8 cellular contexts compared by ENCODE assay signal in the genomic region with DNA sequence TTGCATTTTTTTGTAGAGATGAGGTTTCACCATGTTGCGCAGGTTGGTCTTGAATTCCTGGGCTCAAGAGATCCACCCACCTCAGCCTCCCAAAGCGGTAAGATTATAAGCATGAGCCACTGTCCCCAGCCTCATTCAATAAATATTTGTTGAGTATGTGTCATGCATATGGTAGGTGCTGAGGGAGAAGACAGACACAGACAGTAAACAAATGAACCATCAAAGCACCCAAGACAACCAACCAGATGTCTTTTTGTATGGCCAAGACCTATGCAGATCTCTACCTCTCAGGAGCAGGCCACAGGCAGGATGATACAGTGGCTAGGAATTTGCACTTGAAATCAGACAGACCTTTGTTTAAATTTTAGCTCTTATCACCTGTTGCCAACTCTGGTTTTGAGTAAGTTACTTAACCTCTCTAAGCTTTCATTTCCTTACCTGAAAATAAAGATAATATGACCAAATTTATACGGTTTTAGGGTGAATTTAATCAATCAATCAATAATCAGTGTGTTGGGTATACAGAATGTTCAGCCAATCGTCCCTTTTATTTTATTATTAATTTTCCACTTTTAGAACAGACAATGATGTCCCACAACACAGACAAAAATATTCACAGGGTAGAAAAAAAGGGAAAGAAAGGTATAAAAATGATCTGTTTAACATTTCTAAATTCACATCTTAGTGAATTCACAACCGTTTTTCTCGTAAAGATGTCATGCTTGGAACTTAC.
DNase-seq lines count a peak whose midpoint lies in the region; ATAC-seq and TF ChIP-seq lines count a peak whose summit lies in the region.

No MANE protein-coding gene starts in this region.

- H3K4ac ChIP-seq in IMR-90 (ENCODE audit: low read depth, low read length) = peak overlapping the region; percentile 90

- peak overlapping the region; percentile 99 for H2BK5ac ChIP-seq in IMR-90 (ENCODE audit: low read depth, low read length, poor library complexity, severe bottlenecking)

- peak overlapping the region; percentile 88 for H2BK120ac ChIP-seq in IMR-90 (ENCODE audit: low read depth, low read length)

- H4K8ac ChIP-seq in IMR-90 (ENCODE audit: low read depth in 2 of 2, low read length in 2 of 2) = peak overlapping the region; percentile 3 to 88; a peak in 3 of 4 replicates

- H3K9me1 ChIP-seq in IMR-90 (ENCODE audit: insufficient read depth, low read length) = peaks cover 13% of the 10 kb centered on the region; the same call in 1 of the 2 replicates

- no peak overlapping the region for H2AFZ ChIP-seq in IMR-90 (replicated peaks; ENCODE audit: low read length, poor library complexity)

- peak overlapping the region; percentile 95 for H2AK5ac ChIP-seq in IMR-90 (ENCODE audit: low read depth, low read length)

- H4K5ac ChIP-seq in IMR-90 (ENCODE audit: low read depth, low read length) = no peak overlapping the region

- TF ChIP-seq POLR2A in IMR-90 (IDR thresholded peaks at IDR 0.05; ENCODE audit: low read depth, low read length) = no peak
- TF ChIP-seq POLR2A in breast epithelium (IDR thresholded peaks at IDR 0.05) = no peak

- H2BK15ac ChIP-seq in IMR-90 (ENCODE audit: low read depth, low read length) = peak overlapping the region; percentile 75; the same call in 1 of the 3 replicates

- peak overlapping the region; percentile 94 for H4K91ac ChIP-seq in IMR-90 (ENCODE audit: insufficient read depth, low read depth, low read length)

- POLR2A ChIA-PET in IMR-90 (lab: Charles Lee; ENCODE audit: unreplicated experiment) = no interaction called here

- H3K27ac ChIP-seq in IMR-90 (ENCODE audit: insufficient read depth, low read length) (peak overlapping the region; percentile 93), breast epithelium (peak overlapping the region; percentile 19 to 74), mesodermal cell (ENCODE audit: low read depth, low read length, severe bottlenecking) (peak overlapping the region; percentile 97)

- TF ChIP-seq CTCF in IMR-90 (conservative IDR thresholded peaks at IDR 0.05; ENCODE audit: low read depth, low read length) = no peak
- no peak for TF ChIP-seq CTCF in breast epithelium (IDR thresholded peaks at IDR 0.05)

- dilution Hi-C loops in IMR-90 (cut with HindIII; ENCODE audit: low sequenced_read_pairs, unreplicated experiment) = no loop called here

- no peak overlapping the region for H2AK9ac ChIP-seq in IMR-90 (replicated peaks; ENCODE audit: low read depth, low read length, poor library complexity)

- H3K4me3 ChIP-seq in IMR-90 (ENCODE audit: insufficient read depth, low read depth, low read length) (no peak overlapping the region), breast epithelium (no peak overlapping the region), mesodermal cell (ENCODE audit: extremely low read depth, insufficient read depth, low read length, poor library complexity, severe bottlenecking) (no peak overlapping the region)

- H3K14ac ChIP-seq in IMR-90 (replicated peaks; ENCODE audit: low read depth, low read length) = no peak overlapping the region

- no peaks in the 10 kb centered on the region for H3K9me3 ChIP-seq in IMR-90 (ENCODE audit: control insufficient read depth, insufficient read depth, low read length)
- no peaks in the 10 kb centered on the region for H3K9me3 ChIP-seq in breast epithelium
- peaks cover 9% of the 10 kb centered on the region for H3K9me3 ChIP-seq in mesodermal cell (ENCODE audit: control insufficient read depth, low read length)

- peaks cover 17 to 42% of the 10 kb centered on the region in 2 experiments for H3K79me1 ChIP-seq in IMR-90 (ENCODE audit: low read depth in 1 of 2, low read length in 2 of 2)

- peak; percentile 8; the same call in 1 of the 2 replicates for TF ChIP-seq RAD21 in IMR-90 (IDR thresholded peaks at IDR 0.05; ENCODE audit: low read length)

- H3K4me1 ChIP-seq in IMR-90 (ENCODE audit: control insufficient read depth, insufficient read depth, low read length) = peaks cover 15% of the 10 kb centered on the region
- no peaks in the 10 kb centered on the region for H3K4me1 ChIP-seq in breast epithelium
- H3K4me1 ChIP-seq in mesodermal cell (ENCODE audit: control insufficient read depth, insufficient read depth, low read length, poor library complexity, severe bottlenecking) = peaks cover 15% of the 10 kb centered on the region

- H3K9ac ChIP-seq in IMR-90 (ENCODE audit: low read depth, low read length) = peak overlapping the region; percentile 22; the same call in 1 of the 2 replicates

- CTCF ChIA-PET in IMR-90 (lab: Yijun Ruan, JAX) = interaction anchor here (1.1 kb wide), 1 partner anchor 62 kb away, joined by 6 read pairs; no protein-coding TSS in a partner anchor

- H3K27me3 ChIP-seq in IMR-90 (ENCODE audit: control insufficient read depth, insufficient read depth, low read length) (no peaks in the 10 kb centered on the region), breast epithelium (no peaks in the 10 kb centered on the region)

- peaks cover 7% of the 10 kb centered on the region; the same call in 1 of the 2 replicates for H4K20me1 ChIP-seq in IMR-90 (ENCODE audit: insufficient read depth, low read length)

- H3K4me2 ChIP-seq in IMR-90 (ENCODE audit: low read depth, low read length) = peak overlapping the region; percentile 52

- in situ Hi-C loops in IMR-90 (cut with MboI; ENCODE audit: low sequenced_read_pairs) = no loop called here

- H2BK20ac ChIP-seq in IMR-90 (ENCODE audit: low read depth, low read length) = peak overlapping the region; percentile 94

- DNase-seq in COLO829 (ENCODE audit: low spot score) (peak; percentile 77), IMR-90 (peak; percentile 97), breast epithelium (ENCODE audit: low spot score in 2 of 2) (no peak), GOT3 (lab: John Stamatoyannopoulos, UW) (no peak)
- no peak for DNase-seq in activated effector memory CD4-positive, alpha-beta T cell treated with anti-CD3 and anti-CD28 coated beads, Interleukin-2, amount 50 U/mL, for 16 hours

- H3K36me3 ChIP-seq in IMR-90 (ENCODE audit: control insufficient read depth, insufficient read depth, low read length) = no peaks in the 10 kb centered on the region
- no peaks in the 10 kb centered on the region for H3K36me3 ChIP-seq in breast epithelium
- H3K36me3 ChIP-seq in mesodermal cell (ENCODE audit: control insufficient read depth, insufficient read depth, low read length) = peaks cover 27% of the 10 kb centered on the region

- no TSS peak for BruUV-seq in IMR-90 (replicated peaks; lab: Mats Ljungman, UMichigan)

- peak overlapping the region; percentile 38 for H3K56ac ChIP-seq in IMR-90 (ENCODE audit: extremely low read depth, insufficient read depth, low read length)

- ATAC-seq in IMR-90 (ENCODE audit: low read depth) = peak; percentile 83
- no peak for ATAC-seq in GM21447 (IDR thresholded peaks at IDR 0.05; ENCODE audit: unreplicated experiment)
- no peak for ATAC-seq in GM19463 (IDR thresholded peaks at IDR 0.05; ENCODE audit: unreplicated experiment)

- intact Hi-C loops in IMR-90 (cut with micrococcal nuclease) = loop anchor here (1.0 kb wide), 1 partner anchor 138 kb away; a partner anchor contains a TSS
- intact Hi-C loops in breast epithelium (cut with DNase I; ENCODE audit: low total_unique reads) = no loop called here

- 0 out of 2 replicates have a peak overlapping the region, but pooled peaks have one; percentile 59 for H3K23ac ChIP-seq in IMR-90 (ENCODE audit: low read depth, low read length)

- no CpG with 5 or more reads among the region's 6 CpGs for WGBS in IMR-90 (ENCODE audit: extremely low coverage in 2 of 2, insufficient read length in 1 of 2), 2 experiments
- 50 to 61% methylated on average over 2 to 3 of the region's 6 CpGs for WGBS in mesodermal cell (ENCODE audit: insufficient coverage in 2 of 2), 2 experiments

- H3K18ac ChIP-seq in IMR-90 (ENCODE audit: low read depth, low read length) = peak overlapping the region; percentile 59

TF ChIP-seq in IMR-90, 13 proteins besides CTCF, POLR2A, EP300 and RAD21:
- TF ChIP-seq, protein P1, sequence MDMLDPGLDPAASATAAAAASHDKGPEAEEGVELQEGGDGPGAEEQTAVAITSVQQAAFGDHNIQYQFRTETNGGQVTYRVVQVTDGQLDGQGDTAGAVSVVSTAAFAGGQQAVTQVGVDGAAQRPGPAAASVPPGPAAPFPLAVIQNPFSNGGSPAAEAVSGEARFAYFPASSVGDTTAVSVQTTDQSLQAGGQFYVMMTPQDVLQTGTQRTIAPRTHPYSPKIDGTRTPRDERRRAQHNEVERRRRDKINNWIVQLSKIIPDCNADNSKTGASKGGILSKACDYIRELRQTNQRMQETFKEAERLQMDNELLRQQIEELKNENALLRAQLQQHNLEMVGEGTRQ (IDR thresholded peaks at IDR 0.05; ENCODE audit: low read depth, low read length) = no peak
- TF ChIP-seq FOS (IDR thresholded peaks at IDR 0.05; ENCODE audit: low read depth, low read length) = peak; percentile 88
- no peak for TF ChIP-seq SMC3 (IDR thresholded peaks at IDR 0.05; ENCODE audit: low read depth, low read length)
- peak; percentile 28; the same call in 1 of the 2 replicates for TF ChIP-seq MAFK (IDR thresholded peaks at IDR 0.05; ENCODE audit: low read depth, low read length)
- TF ChIP-seq BHLHE40 (IDR thresholded peaks at IDR 0.05; ENCODE audit: low read depth, low read length) = peak; percentile 63; the same call in 1 of the 2 replicates
- peak; percentile 84 for TF ChIP-seq RCOR1 (IDR thresholded peaks at IDR 0.05; ENCODE audit: insufficient replicate concordance, low read length)
- no peak for TF ChIP-seq NFE2L2 (IDR thresholded peaks at IDR 0.05; ENCODE audit: low read depth, low read length)
- no peak for TF ChIP-seq MXI1 (IDR thresholded peaks at IDR 0.05; ENCODE audit: borderline replicate concordance, low read depth, low read length)
- TF ChIP-seq, protein P2, sequence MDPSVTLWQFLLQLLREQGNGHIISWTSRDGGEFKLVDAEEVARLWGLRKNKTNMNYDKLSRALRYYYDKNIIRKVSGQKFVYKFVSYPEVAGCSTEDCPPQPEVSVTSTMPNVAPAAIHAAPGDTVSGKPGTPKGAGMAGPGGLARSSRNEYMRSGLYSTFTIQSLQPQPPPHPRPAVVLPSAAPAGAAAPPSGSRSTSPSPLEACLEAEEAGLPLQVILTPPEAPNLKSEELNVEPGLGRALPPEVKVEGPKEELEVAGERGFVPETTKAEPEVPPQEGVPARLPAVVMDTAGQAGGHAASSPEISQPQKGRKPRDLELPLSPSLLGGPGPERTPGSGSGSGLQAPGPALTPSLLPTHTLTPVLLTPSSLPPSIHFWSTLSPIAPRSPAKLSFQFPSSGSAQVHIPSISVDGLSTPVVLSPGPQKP (IDR thresholded peaks at IDR 0.05; ENCODE audit: borderline replicate concordance, low read depth, low read length) = no peak
- peak; percentile 19; the same call in 1 of the 2 replicates for TF ChIP-seq MAZ (IDR thresholded peaks at IDR 0.05; ENCODE audit: borderline replicate concordance, low read depth, low read length)
- TF ChIP-seq CHD1 (IDR thresholded peaks at IDR 0.05; ENCODE audit: low read depth, low read length) = 0 out of 2 replicates have a peak, but pooled peaks have one; percentile 20
- no peak for TF ChIP-seq RFX5 (IDR thresholded peaks at IDR 0.05; ENCODE audit: low read depth, low read length)
- peak; percentile 66 for TF ChIP-seq CEBPB (IDR thresholded peaks at IDR 0.05; ENCODE audit: low read depth, low read length)

Comparison
In these comparisons a context has a peak if more than half of its experiments do, and no peak if none do; other contexts are left out.
1. DNase-seq: peak in COLO829 (single experiment) and IMR-90 (single experiment); none in breast epithelium (0 of 2), GOT3 (single experiment) and activated effector memory CD4-positive, alpha-beta T cell treated with anti-CD3 and anti-CD28 coated beads, Interleukin-2, amount 50 U/mL, for 16 hours (single experiment).
2. H3K27ac ChIP-seq: peak in every context shown above with its lines; median percentile 97 in mesodermal cell; 93 in IMR-90; 46 in breast epithelium.